8 cellular contexts compared by ENCODE assay signal in genomic region chr18:59358611-59359575, GRCh38. TPM values are rescaled to one million over a fixed set of nuclear protein-coding genes. Genes with fewer than 3 reads are reported as not detected.
DNase-seq lines count a peak whose midpoint lies in the region; ATAC-seq, FAIRE-seq and TF ChIP-seq lines count a peak whose summit lies in the region.

TSS of gene LMAN1 (minus strand) at chr18:59359265. CDS start at chr18:59359244, 21 bp downstream.

- FAIRE-seq in H1 (lab: Jason Lieb, UNC) = peak; percentile 58

- H2AFZ ChIP-seq in H1 (ENCODE audit: low read length) (peak within 1 kb of the TSS; percentile 97), mesenchymal stem cell (ENCODE audit: low read depth, low read length) (peak within 1 kb of the TSS; percentile 88)

- WGBS in H1 (ENCODE audit: extremely low coverage in 1 of 2, insufficient coverage in 1 of 2, insufficient read length in 1 of 2, insufficient replicate concordance in 2 of 2, low coverage in 1 of 2, low lambda C conversion rate in 2 of 2, missing lambda C conversion rate in 1 of 2), 2 experiments = 2% methylated on average over 39 of the region's 78 CpGs; no CpG with 5 or more reads in 1 of the 2 experiments
- under 1% methylated on average over 69 of the region's 78 CpGs for WGBS in mesenchymal stem cell

- H2BK20ac ChIP-seq in H1 (ENCODE audit: low read length) = no peak within 1 kb of the TSS

- H4K8ac ChIP-seq in H1 (ENCODE audit: extremely low read depth, insufficient read depth, low read length) = peak within 1 kb of the TSS; percentile 99
- H4K8ac ChIP-seq in mesenchymal stem cell (ENCODE audit: low read length) = peak within 1 kb of the TSS; percentile 89

- H3K18ac ChIP-seq in H1 (ENCODE audit: extremely low read depth, low read length) (peak within 1 kb of the TSS; percentile 84), mesenchymal stem cell (ENCODE audit: low read depth in 1 of 2, low read length in 2 of 2) (peak within 1 kb of the TSS; percentile 96 to 99)

- peak; percentile 67 to 97 for TF ChIP-seq POLR2A in H1 (IDR thresholded peaks at IDR 0.05; ENCODE audit: control extremely low read depth in 1 of 2, low read depth in 2 of 2, low read length in 2 of 2)

- H3K4me2 ChIP-seq in H1 (ENCODE audit: insufficient read depth in 1 of 2, low read depth in 2 of 2, low read length in 2 of 2) = peak within 1 kb of the TSS; percentile 69 to 75
- H3K4me2 ChIP-seq in mesenchymal stem cell (ENCODE audit: low read length, poor library complexity, severe bottlenecking) = peak within 1 kb of the TSS; percentile 57

- TF ChIP-seq RAD21 in H1 (IDR thresholded peaks at IDR 0.05 in 1 of 2, conservative IDR thresholded peaks at IDR 0.05 in 1 of 2; ENCODE audit: low read depth in 2 of 2, low read length in 2 of 2) = no peak

- H3K27me3 ChIP-seq in HUES48 (ENCODE audit: control insufficient read depth, insufficient read depth, low read length) = peaks cover 17% of the 10 kb centered on the region
- H3K27me3 ChIP-seq in NT2/D1 (ENCODE audit: insufficient read depth, insufficient read length) = peaks cover 37% of the 10 kb centered on the region
- peaks cover 0 to 9% (median 5%) of the 10 kb centered on the region in 4 experiments; a peak in 4 of 7 replicates for H3K27me3 ChIP-seq in H1 (replicated peaks in 1 of 4; ENCODE audit: control insufficient read depth in 3 of 4, extremely low read depth in 1 of 4, insufficient read depth in 3 of 4, low read length in 3 of 4)
- H3K27me3 ChIP-seq in mesenchymal stem cell (ENCODE audit: control insufficient read depth in 1 of 2, insufficient read depth in 1 of 2, low read length in 2 of 2) = peaks cover 0 to 4% of the 10 kb centered on the region in 2 experiments

- H3K23me2 ChIP-seq in H1 (ENCODE audit: low read depth, low read length) = no peaks in the 10 kb centered on the region

- peak within 1 kb of the TSS; percentile 97 for H3K27ac Mint-ChIP-seq in Calu3 (ENCODE audit: unreplicated experiment)
- peak within 1 kb of the TSS; percentile 99 for H3K27ac Mint-ChIP-seq in activated CD8-positive, alpha-beta memory T cell treated with anti-CD3 and anti-CD28 coated beads, Interleukin-2, amount 10 ng/mL, durations not matched to agents 7 days and 5 days

- H4K91ac ChIP-seq in H1 (replicated peaks; ENCODE audit: insufficient read length, low read length) (peak within 1 kb of the TSS; percentile 63), mesenchymal stem cell (ENCODE audit: low read length) (peak within 1 kb of the TSS; percentile 77)

- no TSS peak for BruUV-seq in Calu3 (replicated peaks; lab: Mats Ljungman, UMichigan)

- TF ChIP-seq EP300 in H1 (IDR thresholded peaks at IDR 0.05; ENCODE audit: borderline replicate concordance in 1 of 2, low read depth in 2 of 2, low read length in 2 of 2) = no peak

- peak within 1 kb of the TSS; percentile 89 for H3K4me3 Mint-ChIP-seq in Calu3 (ENCODE audit: low read depth, unreplicated experiment)
- H3K4me3 Mint-ChIP-seq in activated CD8-positive, alpha-beta memory T cell treated with anti-CD3 and anti-CD28 coated beads, Interleukin-2, amount 10 ng/mL, durations not matched to agents 7 days and 5 days = peak within 1 kb of the TSS; percentile 100

- peaks cover 13% of the 10 kb centered on the region for H3K4me1 Mint-ChIP-seq in Calu3 (ENCODE audit: low read depth, unreplicated experiment)
- peaks cover 31% of the 10 kb centered on the region for H3K4me1 Mint-ChIP-seq in activated CD8-positive, alpha-beta memory T cell treated with anti-CD3 and anti-CD28 coated beads, Interleukin-2, amount 10 ng/mL, durations not matched to agents 7 days and 5 days

- H3K23ac ChIP-seq in H1 (ENCODE audit: insufficient read length) (no peak within 1 kb of the TSS), mesenchymal stem cell (ENCODE audit: low read length in 2 of 2) (peak within 1 kb of the TSS in 1 of 2 experiments; percentile 42)

- H3K9me3 ChIP-seq in HUES48 (ENCODE audit: control insufficient read depth, insufficient read depth, low read length) = no peaks in the 10 kb centered on the region
- no peaks in the 10 kb centered on the region for H3K9me3 ChIP-seq in NT2/D1 (ENCODE audit: insufficient read depth, low read length)
- H3K9me3 ChIP-seq in H1 (ENCODE audit: insufficient read depth in 2 of 2, low read depth in 1 of 2, low read length in 1 of 2) = no peaks in the 10 kb centered on the region
- H3K9me3 ChIP-seq in mesenchymal stem cell (ENCODE audit: control insufficient read depth, low read length) = no peaks in the 10 kb centered on the region

- H2BK120ac ChIP-seq in H1 (replicated peaks; ENCODE audit: low read depth, low read length) (no peak within 1 kb of the TSS), mesenchymal stem cell (ENCODE audit: low read depth, low read length) (no peak within 1 kb of the TSS)

- peak within 1 kb of the TSS; percentile 48 for H3K4ac ChIP-seq in H1 (replicated peaks; ENCODE audit: insufficient read length, low read depth, low read length)
- peak within 1 kb of the TSS; percentile 82 to 94 for H3K4ac ChIP-seq in mesenchymal stem cell (ENCODE audit: low read depth in 1 of 2, low read length in 2 of 2)

- H2AK5ac ChIP-seq in H1 (ENCODE audit: low read depth, low read length) (no peak within 1 kb of the TSS), mesenchymal stem cell (ENCODE audit: low read length, severe bottlenecking) (peak within 1 kb of the TSS; percentile 64)

- TF ChIP-seq CTCF in Calu3 (IDR thresholded peaks at IDR 0.05; ENCODE audit: unreplicated experiment) (no peak), H1 (IDR thresholded peaks at IDR 0.05; ENCODE audit: control extremely low read depth in 1 of 3, insufficient read depth in 1 of 3, low read depth in 1 of 3, low read length in 3 of 3) (no peak)

- ATAC-seq in GM21423 (IDR thresholded peaks at IDR 0.05; ENCODE audit: unreplicated experiment) = peak; percentile 97
- peak; percentile 98 for ATAC-seq in activated CD8-positive, alpha-beta memory T cell treated with anti-CD3 and anti-CD28 coated beads, Interleukin-2, amount 10 ng/mL, durations not matched to agents 7 days and 5 days

- H3K27me3 Mint-ChIP-seq in Calu3 (ENCODE audit: unreplicated experiment) = peaks cover 13% of the 10 kb centered on the region
- no peaks in the 10 kb centered on the region for H3K27me3 Mint-ChIP-seq in activated CD8-positive, alpha-beta memory T cell treated with anti-CD3 and anti-CD28 coated beads, Interleukin-2, amount 10 ng/mL, durations not matched to agents 7 days and 5 days

- DNase-seq in Calu3 (peak; percentile 99), NT2/D1 (ENCODE audit: low read depth, low spot score) (peak; percentile 80), H1 (ENCODE audit: low read depth in 1 of 2, low spot score in 2 of 2) (peak; percentile 86 to 98), mesenchymal stem cell (peak; percentile 93)
- peak; percentile 95 for DNase-seq in activated CD8-positive, alpha-beta memory T cell treated with anti-CD3 and anti-CD28 coated beads, Interleukin-2, amount 10 ng/mL, durations not matched to agents 7 days and 5 days
- peak; percentile 90 for DNase-seq in stimulated activated CD8-positive, alpha-beta memory T cell treated with anti-CD3 and anti-CD28 coated beads, Interleukin-12 subunit alpha, Interleukin-12 subunit beta, amount 100 ng/mL, for 24 hours (ENCODE audit: extremely low read depth)

- no peak within 1 kb of the TSS for H2BK15ac ChIP-seq in H1 (ENCODE audit: low read length)
- H2BK15ac ChIP-seq in mesenchymal stem cell (ENCODE audit: low read depth, poor library complexity, severe bottlenecking) = no peak within 1 kb of the TSS

- H3K36me3 ChIP-seq in HUES48 (ENCODE audit: control insufficient read depth, insufficient read depth, low read length) = peaks cover 30% of the 10 kb centered on the region
- H3K36me3 ChIP-seq in NT2/D1 (ENCODE audit: insufficient read depth, insufficient read length, low read length) = peaks cover 32% of the 10 kb centered on the region
- H3K36me3 ChIP-seq in H1 (ENCODE audit: control insufficient read depth in 2 of 4, insufficient read depth in 4 of 4, low read length in 3 of 4) = peaks cover 9 to 20% (median 13%) of the 10 kb centered on the region in 4 experiments; a peak in 5 of 8 replicates
- H3K36me3 ChIP-seq in mesenchymal stem cell (ENCODE audit: control insufficient read depth in 1 of 2, insufficient read depth in 2 of 2, low read depth in 1 of 2, low read length in 2 of 2) = peaks cover 0 to 21% of the 10 kb centered on the region in 2 experiments

- peak within 1 kb of the TSS; percentile 91 for H3K14ac ChIP-seq in H1 (ENCODE audit: insufficient read length)
- H3K14ac ChIP-seq in mesenchymal stem cell (ENCODE audit: low read length in 2 of 2) = peak within 1 kb of the TSS in 1 of 2 experiments; percentile 91

- H2BK12ac ChIP-seq in H1 (ENCODE audit: low read depth, low read length) (0 out of 2 replicates have a peak within 1 kb of the TSS, but pooled peaks have one; percentile 10), mesenchymal stem cell (ENCODE audit: low read length in 2 of 2) (no peak within 1 kb of the TSS)

- H3K79me1 ChIP-seq in H1 (ENCODE audit: low read depth, low read length) = no peaks in the 10 kb centered on the region
- H3K79me1 ChIP-seq in mesenchymal stem cell (replicated peaks; ENCODE audit: low read length, poor library complexity, severe bottlenecking) = peaks cover 3% of the 10 kb centered on the region

- peak within 1 kb of the TSS; percentile 93 for H3K27ac ChIP-seq in HUES48 (ENCODE audit: low read depth, low read length)
- H3K27ac ChIP-seq in H1 (ENCODE audit: low read depth, low read length) = peak within 1 kb of the TSS; percentile 83
- peak within 1 kb of the TSS; percentile 54 for H3K27ac ChIP-seq in mesenchymal stem cell (ENCODE audit: low read length, poor library complexity, severe bottlenecking)

- H3K9ac ChIP-seq in HUES48 (ENCODE audit: low read depth, low read length) (peak within 1 kb of the TSS; percentile 95), NT2/D1 (ENCODE audit: insufficient read length, low read depth) (peak within 1 kb of the TSS; percentile 90), H1 (replicated peaks in 1 of 4; ENCODE audit: extremely low read depth in 1 of 4, low read depth in 3 of 4, low read length in 3 of 4) (peak within 1 kb of the TSS; percentile 90 to 96 (median 94)), mesenchymal stem cell (ENCODE audit: low read length) (peak within 1 kb of the TSS; percentile 99)

- peaks cover 34% of the 10 kb centered on the region for H3K36me3 Mint-ChIP-seq in Calu3 (ENCODE audit: insufficient read depth, unreplicated experiment)
- H3K36me3 Mint-ChIP-seq in activated CD8-positive, alpha-beta memory T cell treated with anti-CD3 and anti-CD28 coated beads, Interleukin-2, amount 10 ng/mL, durations not matched to agents 7 days and 5 days = peaks cover 19% of the 10 kb centered on the region

- H2BK5ac ChIP-seq in H1 (ENCODE audit: low read depth, low read length) = peak within 1 kb of the TSS; percentile 84; the same call in 1 of the 2 replicates
- H2BK5ac ChIP-seq in mesenchymal stem cell (ENCODE audit: low read depth, low read length, poor library complexity, severe bottlenecking) = no peak within 1 kb of the TSS

- peak within 1 kb of the TSS; percentile 49 for H4K5ac ChIP-seq in H1 (ENCODE audit: insufficient read length, low read depth, low read length)

- POLR2A ChIA-PET in H1 (lab: Charles Lee; ENCODE audit: partially characterized antibody) = interaction anchor here (0.6 to 1.3 kb wide), 7 partner anchors 9 to 83 kb away, joined by 3 to 7 read pairs (median 3); no protein-coding TSS in a partner anchor

- H3K9me3 Mint-ChIP-seq in Calu3 (ENCODE audit: low read depth, unreplicated experiment) = no peaks in the 10 kb centered on the region
- H3K9me3 Mint-ChIP-seq in activated CD8-positive, alpha-beta memory T cell treated with anti-CD3 and anti-CD28 coated beads, Interleukin-2, amount 10 ng/mL, durations not matched to agents 7 days and 5 days (ENCODE audit: low read depth) = no peaks in the 10 kb centered on the region

- peaks cover 0 to 29% of the 10 kb centered on the region in 2 experiments; a peak in 3 of 4 replicates for H3K79me2 ChIP-seq in H1 (ENCODE audit: control insufficient read depth in 1 of 2, insufficient read depth in 2 of 2, low read length in 2 of 2)

- H3K4me3 ChIP-seq in HUES48 (ENCODE audit: low read depth, low read length) = peak within 1 kb of the TSS; percentile 100
- peak within 1 kb of the TSS; percentile 98 for H3K4me3 ChIP-seq in NT2/D1 (ENCODE audit: insufficient read length, low read depth)
- H3K4me3 ChIP-seq in H1 (ENCODE audit: extremely low read depth in 1 of 4, insufficient read depth in 2 of 4, low read depth in 3 of 4, low read length in 4 of 4) = peak within 1 kb of the TSS; percentile 84 to 93 (median 88)
- H3K4me3 ChIP-seq in mesenchymal stem cell (ENCODE audit: insufficient read depth in 1 of 2, low read depth in 1 of 2, low read length in 2 of 2) = peak within 1 kb of the TSS; percentile 94 to 99

- H3K4me1 ChIP-seq in HUES48 (ENCODE audit: control insufficient read depth, insufficient read depth, low read length) (peaks cover 14% of the 10 kb centered on the region; the same call in 1 of the 2 replicates), NT2/D1 (ENCODE audit: insufficient read depth, insufficient read length) (no peaks in the 10 kb centered on the region), H1 (replicated peaks in 1 of 4; ENCODE audit: control insufficient read depth in 3 of 4, insufficient read depth in 4 of 4, low read length in 3 of 4) (no peaks in the 10 kb centered on the region; a peak in 2 of 7 replicates), mesenchymal stem cell (ENCODE audit: control insufficient read depth, insufficient read depth, low read depth, low read length) (no peaks in the 10 kb centered on the region)

- CTCF ChIA-PET in Calu3 (lab: Charles Lee) = interaction anchor here (1.0 to 1.5 kb wide), 3 partner anchors 30 to 50 kb away, joined by 3 to 12 read pairs (median 5); no protein-coding TSS in a partner anchor
- CTCF ChIA-PET in activated CD8-positive, alpha-beta memory T cell treated with anti-CD3 and anti-CD28 coated beads, Interleukin-2, amount 10 ng/mL, durations not matched to agents 7 days and 5 days (lab: Charles Lee) = interaction anchor here (0.6 to 1.3 kb wide), 2 partner anchors 19 to 50 kb away, joined by 3 to 8 read pairs; no protein-coding TSS in a partner anchor
- CTCF ChIA-PET in H1 (lab: Charles Lee; ENCODE audit: partially characterized antibody) = interaction anchor here (1.0 to 4.9 kb wide), 6 partner anchors 25 to 92 kb away, joined by 3 to 25 read pairs (median 3); partner anchors contain the start of gene RAX

- H3K56ac ChIP-seq in H1 (replicated peaks; ENCODE audit: insufficient read length, low read depth, low read length) = peak within 1 kb of the TSS; percentile 70

- intact Hi-C loops in Calu3 (cut with micrococcal nuclease; ENCODE audit: unreplicated experiment) = no loop called here

- H4K20me1 ChIP-seq in H1 (replicated peaks in 1 of 2; ENCODE audit: control insufficient read depth in 1 of 2, insufficient read depth in 2 of 2, low read length in 2 of 2) = peaks cover 0 to 5% of the 10 kb centered on the region in 2 experiments

RNA-seq across cellular contexts. Expression of gene LMAN1, which starts in this region (rescaled TPM):
- 159 and 174 TPM in 2 replicates for total RNA-seq in Calu3 (2022)
- total RNA-seq in activated CD8-positive, alpha-beta memory T cell treated with anti-CD3 and anti-CD28 coated beads, Interleukin-2, amount 10 ng/mL, durations not matched to agents 7 days and 5 days = 10 to 100 TPM; 69.5 to 87.8 TPM
- 69.7 and 73.6 TPM in 2 replicates for total RNA-seq in H1 (2021; fragmentation: NEBNext Ultra II Directional; extraction: Animal tissue kit (Norgen Biotek cat#: 25700))
- polyA plus RNA-seq in H1 (2011; rRNA removed) = 17.5 and 20.3 TPM in 2 replicates
- 34.2 TPM for polyA plus RNA-seq in H1 (2011; cell fraction: cytosol; rRNA removed)
- 18.9 TPM for polyA plus RNA-seq in H1 (2011; cell fraction: nucleus; rRNA removed)
- polyA plus RNA-seq in H1 (2012, experiment 1 of 2) = 29.2 to 45.2 TPM (median 37.2 TPM) in 4 replicates
- polyA plus RNA-seq in H1 (2012, experiment 2 of 2) = 2.2 TPM
- 121 TPM for polyA plus RNA-seq in H1 (2013, experiment 1 of 2)
- 135 TPM for polyA plus RNA-seq in H1 (2013, experiment 2 of 2)
- polyA minus RNA-seq in H1 (2011; rRNA and poly(A)+ RNA removed) = 29.3 and 42.9 TPM in 2 replicates
- 75.4 TPM for polyA minus RNA-seq in H1 (2011; cell fraction: cytosol; rRNA and poly(A)+ RNA removed)
- 86.4 TPM for polyA minus RNA-seq in H1 (2011; cell fraction: nucleus; rRNA and poly(A)+ RNA removed)
- 134 TPM for polyA plus RNA-seq in mesenchymal stem cell (2013, experiment 1 of 2)
- 138 TPM for polyA plus RNA-seq in mesenchymal stem cell (2013, experiment 2 of 2)

Comparison
In these comparisons a context has a peak if more than half of its experiments do, and no peak if none do; other contexts are left out.
1. Peak in every context shown above with its lines: DNase-seq, ATAC-seq, H3K4me3 ChIP-seq and H3K27ac ChIP-seq.